1 cellular context compared by ENCODE assay signal in genomic region chr1:109099871-109100757, GRCh38.
TF ChIP-seq lines count a peak whose summit lies in the region.

No MANE protein-coding gene starts in this region.

TF ChIP-seq in HepG2, 621 proteins besides CTCF, POLR2A, EP300 and RAD21 (continued from another document and continues in another):
- peak; percentile 93 for TF ChIP-seq ARID4A (CRISPR knock-in tag; IDR thresholded peaks at IDR 0.05; ENCODE audit: borderline replicate concordance)
- no peak for TF ChIP-seq FOXK2 (IDR thresholded peaks at IDR 0.05)
- TF ChIP-seq MAFK (conservative IDR thresholded peaks at IDR 0.05 in 1 of 2, IDR thresholded peaks at IDR 0.05 in 1 of 2; ENCODE audit: low read length in 2 of 2): no peak
- peak; percentile 98 for TF ChIP-seq MAX (IDR thresholded peaks at IDR 0.05)
- TF ChIP-seq PITX1 (CRISPR knock-in tag; IDR thresholded peaks at IDR 0.05): peak; percentile 87; the same call in 1 of the 2 replicates
- TF ChIP-seq ZFP1 (CRISPR knock-in tag; IDR thresholded peaks at IDR 0.05): peak; percentile 73; the same call in 1 of the 2 replicates
- TF ChIP-seq ZNF3 (CRISPR knock-in tag; IDR thresholded peaks at IDR 0.05): peak; percentile 16; the same call in 1 of the 2 replicates
- peak; percentile 82; the same call in 1 of the 2 replicates for TF ChIP-seq MED13 (CRISPR knock-in tag; IDR thresholded peaks at IDR 0.05)
- TF ChIP-seq CBX1 (IDR thresholded peaks at IDR 0.05; ENCODE audit: low read depth): peak; percentile 87
- TF ChIP-seq ZNF777 (CRISPR knock-in tag; IDR thresholded peaks at IDR 0.05): 0 out of 2 replicates have a peak, but pooled peaks have one; percentile 57
- peak; percentile 74 for TF ChIP-seq ZNF607 (CRISPR knock-in tag; IDR thresholded peaks at IDR 0.05; ENCODE audit: borderline replicate concordance)
- TF ChIP-seq ZNF431 (CRISPR knock-in tag; IDR thresholded peaks at IDR 0.05; ENCODE audit: borderline replicate concordance, low read depth): no peak; the same call in 1 of the 2 replicates
- no peak; the same call in 1 of the 2 replicates for TF ChIP-seq ZNF354B (CRISPR knock-in tag; IDR thresholded peaks at IDR 0.05)
- TF ChIP-seq ZNF367 (CRISPR knock-in tag; IDR thresholded peaks at IDR 0.05; ENCODE audit: borderline replicate concordance): 0 out of 2 replicates have a peak, but pooled peaks have one; percentile 44
- peak; percentile 39; the same call in 1 of the 2 replicates for TF ChIP-seq PPARG (CRISPR knock-in tag; conservative IDR thresholded peaks at IDR 0.05)
- peak; percentile 69 for TF ChIP-seq FOXJ3 (CRISPR knock-in tag; IDR thresholded peaks at IDR 0.05; ENCODE audit: borderline replicate concordance)
- no peak for TF ChIP-seq ARID3A (IDR thresholded peaks at IDR 0.05; ENCODE audit: low read depth, low read length)
- 0 out of 2 replicates have a peak, but pooled peaks have one; percentile 81 for TF ChIP-seq ZFP41 (CRISPR knock-in tag; IDR thresholded peaks at IDR 0.05; ENCODE audit: borderline replicate concordance)
- TF ChIP-seq MIER2 (CRISPR knock-in tag; IDR thresholded peaks at IDR 0.05): 0 out of 2 replicates have a peak, but pooled peaks have one; percentile 66
- TF ChIP-seq ZBTB44 (CRISPR knock-in tag; IDR thresholded peaks at IDR 0.05): peak; percentile 94
- peak; percentile 99 for TF ChIP-seq MXD3 (CRISPR knock-in tag; IDR thresholded peaks at IDR 0.05)
- TF ChIP-seq KLF15 (CRISPR knock-in tag; IDR thresholded peaks at IDR 0.05; ENCODE audit: borderline replicate concordance): peak; percentile 87; the same call in 1 of the 2 replicates
- TF ChIP-seq ZNF737 (CRISPR knock-in tag; IDR thresholded peaks at IDR 0.05; ENCODE audit: borderline replicate concordance): no peak; the same call in 1 of the 2 replicates
- TF ChIP-seq ZSCAN9 (CRISPR knock-in tag; IDR thresholded peaks at IDR 0.05; ENCODE audit: borderline replicate concordance): peak; percentile 86
- peak; percentile 82; the same call in 1 of the 2 replicates for TF ChIP-seq GMEB1 (CRISPR knock-in tag; IDR thresholded peaks at IDR 0.05; ENCODE audit: borderline replicate concordance)
- TF ChIP-seq E2F2 (CRISPR knock-in tag; IDR thresholded peaks at IDR 0.05; ENCODE audit: borderline replicate concordance): 0 out of 2 replicates have a peak, but pooled peaks have one; percentile 64
- no peak; the same call in 1 of the 2 replicates for TF ChIP-seq ZSCAN29 (CRISPR knock-in tag; conservative IDR thresholded peaks at IDR 0.05)
- no peak for TF ChIP-seq ZBTB49 (CRISPR knock-in tag; IDR thresholded peaks at IDR 0.05; ENCODE audit: borderline replicate concordance)
- peak; percentile 87; the same call in 1 of the 2 replicates for TF ChIP-seq MIER3 (CRISPR knock-in tag; IDR thresholded peaks at IDR 0.05; ENCODE audit: borderline replicate concordance)
- TF ChIP-seq ZNF33A (CRISPR knock-in tag; IDR thresholded peaks at IDR 0.05; ENCODE audit: borderline replicate concordance): no peak
- peak; percentile 96 for TF ChIP-seq DNMT1 (CRISPR knock-in tag; IDR thresholded peaks at IDR 0.05)
- peak; percentile 74; the same call in 1 of the 2 replicates for TF ChIP-seq SSRP1 (CRISPR knock-in tag; IDR thresholded peaks at IDR 0.05)
- TF ChIP-seq ZNF292 (CRISPR knock-in tag; IDR thresholded peaks at IDR 0.05; ENCODE audit: borderline replicate concordance, low read depth): no peak; the same call in none of the 2 replicates
- no peak for TF ChIP-seq PRPF4 (IDR thresholded peaks at IDR 0.05; ENCODE audit: low read depth, low read length, poor library complexity, severe bottlenecking)
- peak; percentile 68 for TF ChIP-seq SP2 (CRISPR knock-in tag; IDR thresholded peaks at IDR 0.05)
- TF ChIP-seq KDM6A (CRISPR knock-in tag; IDR thresholded peaks at IDR 0.05; ENCODE audit: low read depth): no peak
- peak; percentile 71; the same call in 1 of the 2 replicates for TF ChIP-seq HDAC1 (CRISPR knock-in tag; IDR thresholded peaks at IDR 0.05)
- TF ChIP-seq ZNF20 (CRISPR knock-in tag; IDR thresholded peaks at IDR 0.05): peak; percentile 88; the same call in 1 of the 2 replicates
- TF ChIP-seq TOE1 (CRISPR knock-in tag; IDR thresholded peaks at IDR 0.05): peak; percentile 87; the same call in 1 of the 2 replicates
- 0 out of 2 replicates have a peak, but pooled peaks have one; percentile 89 for TF ChIP-seq PRMT3 (CRISPR knock-in tag; IDR thresholded peaks at IDR 0.05; ENCODE audit: borderline replicate concordance, low read depth)
- TF ChIP-seq SMAD9 (CRISPR knock-in tag; IDR thresholded peaks at IDR 0.05): no peak; the same call in 1 of the 2 replicates
- no peak; the same call in 1 of the 2 replicates for TF ChIP-seq NFYC (CRISPR knock-in tag; IDR thresholded peaks at IDR 0.05)
- peak; percentile 86; the same call in 1 of the 2 replicates for TF ChIP-seq SIN3A (IDR thresholded peaks at IDR 0.05; ENCODE audit: borderline replicate concordance, low read depth, low read length)
- TF ChIP-seq SOX13 (IDR thresholded peaks at IDR 0.05): 0 out of 2 replicates have a peak, but pooled peaks have one; percentile 27
- TF ChIP-seq SOX13 (CRISPR knock-in tag; conservative IDR thresholded peaks at IDR 0.05 in 1 of 2, IDR thresholded peaks at IDR 0.05 in 1 of 2): no peak; a peak in 2 of 4 replicates
- TF ChIP-seq PCBP1 (IDR thresholded peaks at IDR 0.05; ENCODE audit: borderline replicate concordance, low read depth, low read length): 0 out of 2 replicates have a peak, but pooled peaks have one; percentile 67
- TF ChIP-seq GATA4 (IDR thresholded peaks at IDR 0.05; ENCODE audit: borderline replicate concordance, low read depth): peak; percentile 85; the same call in 1 of the 2 replicates
- peak; percentile 93 for TF ChIP-seq ATF7-NPFF (CRISPR knock-in tag; IDR thresholded peaks at IDR 0.05; ENCODE audit: low read depth)
